1 cellular context compared by ENCODE assay signal in the genomic region with DNA sequence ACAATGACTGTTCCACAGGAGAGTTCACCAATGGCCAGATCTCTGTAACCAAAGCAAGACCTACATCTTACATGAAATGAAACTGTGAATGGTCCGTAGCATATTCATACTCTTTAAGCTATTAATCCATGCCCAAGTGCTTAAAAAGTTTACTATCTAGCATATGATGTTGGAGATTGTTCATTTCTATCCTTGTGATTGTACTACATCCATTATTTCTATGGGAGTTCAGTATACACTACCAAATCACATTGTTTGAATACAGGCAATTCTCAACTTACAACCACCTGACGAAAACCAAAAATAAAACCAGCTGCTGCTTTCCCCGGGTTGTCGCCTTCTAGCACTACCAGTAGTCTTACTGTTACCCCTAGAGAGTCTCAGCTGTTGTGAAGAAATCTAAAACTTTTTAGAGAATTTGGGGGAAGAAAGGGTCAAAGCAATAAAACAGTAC.
TF ChIP-seq lines count a peak whose summit lies in the region.

No MANE protein-coding gene starts in this region.

TF ChIP-seq in GM12878, 131 proteins besides CTCF, POLR2A, EP300 and RAD21 (continued from another document and continues in another):
- TF ChIP-seq, protein P1, sequence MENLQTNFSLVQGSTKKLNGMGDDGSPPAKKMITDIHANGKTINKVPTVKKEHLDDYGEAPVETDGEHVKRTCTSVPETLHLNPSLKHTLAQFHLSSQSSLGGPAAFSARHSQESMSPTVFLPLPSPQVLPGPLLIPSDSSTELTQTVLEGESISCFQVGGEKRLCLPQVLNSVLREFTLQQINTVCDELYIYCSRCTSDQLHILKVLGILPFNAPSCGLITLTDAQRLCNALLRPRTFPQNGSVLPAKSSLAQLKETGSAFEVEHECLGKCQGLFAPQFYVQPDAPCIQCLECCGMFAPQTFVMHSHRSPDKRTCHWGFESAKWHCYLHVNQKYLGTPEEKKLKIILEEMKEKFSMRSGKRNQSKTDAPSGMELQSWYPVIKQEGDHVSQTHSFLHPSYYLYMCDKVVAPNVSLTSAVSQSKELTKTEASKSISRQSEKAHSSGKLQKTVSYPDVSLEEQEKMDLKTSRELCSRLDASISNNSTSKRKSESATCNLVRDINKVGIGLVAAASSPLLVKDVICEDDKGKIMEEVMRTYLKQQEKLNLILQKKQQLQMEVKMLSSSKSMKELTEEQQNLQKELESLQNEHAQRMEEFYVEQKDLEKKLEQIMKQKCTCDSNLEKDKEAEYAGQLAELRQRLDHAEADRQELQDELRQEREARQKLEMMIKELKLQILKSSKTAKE (IDR thresholded peaks at IDR 0.05; ENCODE audit: low read depth, poor library complexity, severe bottlenecking): no peak
- TF ChIP-seq SUZ12 (IDR thresholded peaks at IDR 0.05; ENCODE audit: unreplicated experiment) (no peak), HDAC6 (IDR thresholded peaks at IDR 0.05; ENCODE audit: unreplicated experiment) (no peak), SMARCA5 (IDR thresholded peaks at IDR 0.05) (0 out of 2 replicates have a peak, but pooled peaks have one; percentile 75), HSF1 (IDR thresholded peaks at IDR 0.05; ENCODE audit: low read depth, low read length) (no peak), RB1 (IDR thresholded peaks at IDR 0.05; ENCODE audit: borderline replicate concordance) (no peak; the same call in 1 of the 2 replicates), PAX5 (IDR thresholded peaks at IDR 0.05; ENCODE audit: borderline replicate concordance, low read depth, low read length) (no peak), YBX1 (IDR thresholded peaks at IDR 0.05) (no peak), MYC (IDR thresholded peaks at IDR 0.05; ENCODE audit: insufficient read depth, insufficient read length, insufficient replicate concordance, low read length, severe bottlenecking) (no peak), SUPT20H (IDR thresholded peaks at IDR 0.05; ENCODE audit: borderline replicate concordance, control insufficient read depth, low read depth, low read length) (no peak), NRF1 (conservative IDR thresholded peaks at IDR 0.05; ENCODE audit: low read depth, low read length) (no peak), FOS (IDR thresholded peaks at IDR 0.05; ENCODE audit: borderline replicate concordance, extremely low read depth, insufficient read length) (no peak), BMI1 (IDR thresholded peaks at IDR 0.05; ENCODE audit: borderline replicate concordance) (no peak), FOXM1 (IDR thresholded peaks at IDR 0.05; ENCODE audit: low read depth, low read length) (no peak), ASH2L (IDR thresholded peaks at IDR 0.05; ENCODE audit: borderline replicate concordance, low read depth) (0 out of 2 replicates have a peak, but pooled peaks have one; percentile 65), NR2C1 (IDR thresholded peaks at IDR 0.05) (no peak), ZNF622 (IDR thresholded peaks at IDR 0.05) (no peak), BCLAF1 (IDR thresholded peaks at IDR 0.05) (no peak), NKRF (conservative IDR thresholded peaks at IDR 0.05) (peak; percentile 46; the same call in 1 of the 2 replicates), IRF4 (IDR thresholded peaks at IDR 0.05; ENCODE audit: low read depth, low read length) (no peak), RFX5 (IDR thresholded peaks at IDR 0.05; ENCODE audit: low read depth, low read length) (no peak), PRDM15 (CRISPR knock-in tag; IDR thresholded peaks at IDR 0.05) (no peak)
- TF ChIP-seq, protein P2, sequence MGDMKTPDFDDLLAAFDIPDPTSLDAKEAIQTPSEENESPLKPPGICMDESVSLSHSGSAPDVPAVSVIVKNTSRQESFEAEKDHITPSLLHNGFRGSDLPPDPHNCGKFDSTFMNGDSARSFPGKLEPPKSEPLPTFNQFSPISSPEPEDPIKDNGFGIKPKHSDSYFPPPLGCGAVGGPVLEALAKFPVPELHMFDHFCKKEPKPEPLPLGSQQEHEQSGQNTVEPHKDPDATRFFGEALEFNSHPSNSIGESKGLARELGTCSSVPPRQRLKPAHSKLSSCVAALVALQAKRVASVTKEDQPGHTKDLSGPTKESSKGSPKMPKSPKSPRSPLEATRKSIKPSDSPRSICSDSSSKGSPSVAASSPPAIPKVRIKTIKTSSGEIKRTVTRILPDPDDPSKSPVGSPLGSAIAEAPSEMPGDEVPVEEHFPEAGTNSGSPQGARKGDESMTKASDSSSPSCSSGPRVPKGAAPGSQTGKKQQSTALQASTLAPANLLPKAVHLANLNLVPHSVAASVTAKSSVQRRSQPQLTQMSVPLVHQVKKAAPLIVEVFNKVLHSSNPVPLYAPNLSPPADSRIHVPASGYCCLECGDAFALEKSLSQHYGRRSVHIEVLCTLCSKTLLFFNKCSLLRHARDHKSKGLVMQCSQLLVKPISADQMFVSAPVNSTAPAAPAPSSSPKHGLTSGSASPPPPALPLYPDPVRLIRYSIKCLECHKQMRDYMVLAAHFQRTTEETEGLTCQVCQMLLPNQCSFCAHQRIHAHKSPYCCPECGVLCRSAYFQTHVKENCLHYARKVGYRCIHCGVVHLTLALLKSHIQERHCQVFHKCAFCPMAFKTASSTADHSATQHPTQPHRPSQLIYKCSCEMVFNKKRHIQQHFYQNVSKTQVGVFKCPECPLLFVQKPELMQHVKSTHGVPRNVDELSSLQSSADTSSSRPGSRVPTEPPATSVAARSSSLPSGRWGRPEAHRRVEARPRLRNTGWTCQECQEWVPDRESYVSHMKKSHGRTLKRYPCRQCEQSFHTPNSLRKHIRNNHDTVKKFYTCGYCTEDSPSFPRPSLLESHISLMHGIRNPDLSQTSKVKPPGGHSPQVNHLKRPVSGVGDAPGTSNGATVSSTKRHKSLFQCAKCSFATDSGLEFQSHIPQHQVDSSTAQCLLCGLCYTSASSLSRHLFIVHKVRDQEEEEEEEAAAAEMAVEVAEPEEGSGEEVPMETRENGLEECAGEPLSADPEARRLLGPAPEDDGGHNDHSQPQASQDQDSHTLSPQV (IDR thresholded peaks at IDR 0.05): no peak
- TF ChIP-seq, protein P3, sequence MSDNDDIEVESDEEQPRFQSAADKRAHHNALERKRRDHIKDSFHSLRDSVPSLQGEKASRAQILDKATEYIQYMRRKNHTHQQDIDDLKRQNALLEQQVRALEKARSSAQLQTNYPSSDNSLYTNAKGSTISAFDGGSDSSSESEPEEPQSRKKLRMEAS (IDR thresholded peaks at IDR 0.05; ENCODE audit: low read depth, low read length): no peak
- TF ChIP-seq, protein P4, sequence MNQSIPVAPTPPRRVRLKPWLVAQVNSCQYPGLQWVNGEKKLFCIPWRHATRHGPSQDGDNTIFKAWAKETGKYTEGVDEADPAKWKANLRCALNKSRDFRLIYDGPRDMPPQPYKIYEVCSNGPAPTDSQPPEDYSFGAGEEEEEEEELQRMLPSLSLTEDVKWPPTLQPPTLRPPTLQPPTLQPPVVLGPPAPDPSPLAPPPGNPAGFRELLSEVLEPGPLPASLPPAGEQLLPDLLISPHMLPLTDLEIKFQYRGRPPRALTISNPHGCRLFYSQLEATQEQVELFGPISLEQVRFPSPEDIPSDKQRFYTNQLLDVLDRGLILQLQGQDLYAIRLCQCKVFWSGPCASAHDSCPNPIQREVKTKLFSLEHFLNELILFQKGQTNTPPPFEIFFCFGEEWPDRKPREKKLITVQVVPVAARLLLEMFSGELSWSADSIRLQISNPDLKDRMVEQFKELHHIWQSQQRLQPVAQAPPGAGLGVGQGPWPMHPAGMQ (IDR thresholded peaks at IDR 0.05; ENCODE audit: borderline replicate concordance): no peak
- TF ChIP-seq, protein P5, sequence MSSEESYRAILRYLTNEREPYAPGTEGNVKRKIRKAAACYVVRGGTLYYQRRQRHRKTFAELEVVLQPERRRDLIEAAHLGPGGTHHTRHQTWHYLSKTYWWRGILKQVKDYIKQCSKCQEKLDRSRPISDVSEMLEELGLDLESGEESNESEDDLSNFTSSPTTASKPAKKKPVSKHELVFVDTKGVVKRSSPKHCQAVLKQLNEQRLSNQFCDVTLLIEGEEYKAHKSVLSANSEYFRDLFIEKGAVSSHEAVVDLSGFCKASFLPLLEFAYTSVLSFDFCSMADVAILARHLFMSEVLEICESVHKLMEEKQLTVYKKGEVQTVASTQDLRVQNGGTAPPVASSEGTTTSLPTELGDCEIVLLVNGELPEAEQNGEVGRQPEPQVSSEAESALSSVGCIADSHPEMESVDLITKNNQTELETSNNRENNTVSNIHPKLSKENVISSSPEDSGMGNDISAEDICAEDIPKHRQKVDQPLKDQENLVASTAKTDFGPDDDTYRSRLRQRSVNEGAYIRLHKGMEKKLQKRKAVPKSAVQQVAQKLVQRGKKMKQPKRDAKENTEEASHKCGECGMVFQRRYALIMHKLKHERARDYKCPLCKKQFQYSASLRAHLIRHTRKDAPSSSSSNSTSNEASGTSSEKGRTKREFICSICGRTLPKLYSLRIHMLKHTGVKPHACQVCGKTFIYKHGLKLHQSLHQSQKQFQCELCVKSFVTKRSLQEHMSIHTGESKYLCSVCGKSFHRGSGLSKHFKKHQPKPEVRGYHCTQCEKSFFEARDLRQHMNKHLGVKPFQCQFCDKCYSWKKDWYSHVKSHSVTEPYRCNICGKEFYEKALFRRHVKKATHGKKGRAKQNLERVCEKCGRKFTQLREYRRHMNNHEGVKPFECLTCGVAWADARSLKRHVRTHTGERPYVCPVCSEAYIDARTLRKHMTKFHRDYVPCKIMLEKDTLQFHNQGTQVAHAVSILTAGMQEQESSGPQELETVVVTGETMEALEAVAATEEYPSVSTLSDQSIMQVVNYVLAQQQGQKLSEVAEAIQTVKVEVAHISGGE (CRISPR knock-in tag; IDR thresholded peaks at IDR 0.05): no peak
